ENCODE assay signal across 11 cellular contexts in genomic region chr19:15299568-15300409, GRCh38. TPM values are rescaled to one million over a fixed set of nuclear protein-coding genes. Genes with fewer than 3 reads are reported as not detected.
DNase-seq lines count a peak whose midpoint lies in the region; ATAC-seq and TF ChIP-seq lines count a peak whose summit lies in the region.
"Had no signal": no experiment of that assay in that cellular context is flagged by ENCODE, and none has a peak within 500 bp of the region (broad histone marks: within the 10 kb centered on the region; RNA-seq: fewer than 3 reads in every experiment).

No MANE protein-coding gene starts in this region.

- no peak for DNase-seq in activated naive CD4-positive, alpha-beta T cell treated with anti-CD3 and anti-CD28 coated beads, Interleukin-2, amount 50 U/mL, for 16 hours
- no peak for DNase-seq in activated T-helper 2 cell treated with anti-CD3 and anti-CD28 coated beads, Interferon-gamma antibody, Interleukin-2, Interleukin-4, amounts not matched to agents 10 μg/mL and 5 μg/mL and 100 μg/mL, durations not matched to agents 14 hours and 24 hours and 36 hours (ENCODE audit: low spot score)
- peak; percentile 89 for DNase-seq in hepatic stellate cell (ENCODE audit: low spot score)
- no peak for DNase-seq in upper lobe of left lung
- no peak for DNase-seq in NCI-H1694 (lab: John Stamatoyannopoulos, UW)
- DNase-seq in NCI-H1105 treated with DMSO at 0.1 percent for 48 hours (lab: John Stamatoyannopoulos, UW), result no peak
- DNase-seq in gastrocnemius medialis, result no peak
- DNase-seq: NCI-H2081 treated with DMSO at 0.1 percent for 48 hours; stimulated activated CD4-positive, alpha-beta T cell treated with anti-CD3 and anti-CD28 coated beads, Interleukin-2, amount 100 ng/mL, for 24 hours; T1000 had no signal

- H3K4me1 ChIP-seq in upper lobe of left lung (peaks cover 92 to 99% (median 98%) of the 10 kb centered on the region in 4 donors), gastrocnemius medialis (peaks cover 94 to 96% of the 10 kb centered on the region in 2 donors)

- H3K36me3 ChIP-seq in upper lobe of left lung, result peaks cover 0 to 4% (median 0%) of the 10 kb centered on the region in 4 donors
- H3K36me3 ChIP-seq in gastrocnemius medialis, result no peaks in the 10 kb centered on the region

- WGBS in upper lobe of left lung, 2 donors, result 75 to 80% methylated on average over 9 to 12 of the region's 12 CpGs

- ATAC-seq in upper lobe of left lung (ENCODE audit: low FRiP score in 2 of 2) (peak; percentile 29 to 60), gastrocnemius medialis (no peak)

- no peak for TF ChIP-seq CTCF in upper lobe of left lung (IDR thresholded peaks at IDR 0.05)
- no peak for TF ChIP-seq CTCF in gastrocnemius medialis (IDR thresholded peaks at IDR 0.05 in 4 of 5, conservative IDR thresholded peaks at IDR 0.05 in 1 of 5)

- H3K4me3 ChIP-seq in upper lobe of left lung, result no peak overlapping the region
- H3K4me3 ChIP-seq in gastrocnemius medialis, result no peak overlapping the region

- no peaks in the 10 kb centered on the region for H3K27me3 Mint-ChIP-seq in activated naive CD4-positive, alpha-beta T cell treated with anti-CD3 and anti-CD28 coated beads, Interleukin-2, amount 50 U/mL, for 24 hours
- H3K27me3 Mint-ChIP-seq in activated T-helper 2 cell treated with anti-CD3 and anti-CD28 coated beads, Interferon-gamma antibody, Interleukin-2, Interleukin-4, amounts not matched to agents 10 μg/mL and 5 μg/mL and 100 μg/mL, durations not matched to agents 14 hours and 24 hours and 36 hours (ENCODE audit: low read depth), result no peaks in the 10 kb centered on the region

- in situ Hi-C loops in gastrocnemius medialis (cut with MboI; ENCODE audit: low sequenced_read_pairs in 4 of 4), result no loop called here

- TF ChIP-seq POLR2A in upper lobe of left lung (IDR thresholded peaks at IDR 0.05), result no peak
- TF ChIP-seq POLR2A in gastrocnemius medialis (IDR thresholded peaks at IDR 0.05), result no peak

- H3K4me1 Mint-ChIP-seq in activated naive CD4-positive, alpha-beta T cell treated with anti-CD3 and anti-CD28 coated beads, Interleukin-2, amount 50 U/mL, for 24 hours, result peaks cover 92% of the 10 kb centered on the region
- peaks cover 75% of the 10 kb centered on the region for H3K4me1 Mint-ChIP-seq in activated T-helper 2 cell treated with anti-CD3 and anti-CD28 coated beads, Interferon-gamma antibody, Interleukin-2, Interleukin-4, amounts not matched to agents 10 μg/mL and 5 μg/mL and 100 μg/mL, durations not matched to agents 14 hours and 24 hours and 36 hours (ENCODE audit: low read depth)

- no peaks in the 10 kb centered on the region for H3K9me3 Mint-ChIP-seq in activated naive CD4-positive, alpha-beta T cell treated with anti-CD3 and anti-CD28 coated beads, Interleukin-2, amount 50 U/mL, for 24 hours
- no peaks in the 10 kb centered on the region for H3K9me3 Mint-ChIP-seq in activated T-helper 2 cell treated with anti-CD3 and anti-CD28 coated beads, Interferon-gamma antibody, Interleukin-2, Interleukin-4, amounts not matched to agents 10 μg/mL and 5 μg/mL and 100 μg/mL, durations not matched to agents 14 hours and 24 hours and 36 hours

- no peaks in the 10 kb centered on the region for H3K9me3 ChIP-seq in upper lobe of left lung
- H3K9me3 ChIP-seq in gastrocnemius medialis, result no peaks in the 10 kb centered on the region

- H3K36me3 Mint-ChIP-seq in activated naive CD4-positive, alpha-beta T cell treated with anti-CD3 and anti-CD28 coated beads, Interleukin-2, amount 50 U/mL, for 24 hours, result peaks cover 9% of the 10 kb centered on the region
- peaks cover 27% of the 10 kb centered on the region for H3K36me3 Mint-ChIP-seq in activated T-helper 2 cell treated with anti-CD3 and anti-CD28 coated beads, Interferon-gamma antibody, Interleukin-2, Interleukin-4, amounts not matched to agents 10 μg/mL and 5 μg/mL and 100 μg/mL, durations not matched to agents 14 hours and 24 hours and 36 hours (ENCODE audit: low read depth)

- H3K27ac Mint-ChIP-seq in activated naive CD4-positive, alpha-beta T cell treated with anti-CD3 and anti-CD28 coated beads, Interleukin-2, amount 50 U/mL, for 24 hours, result peak overlapping the region; percentile 79
- H3K27ac Mint-ChIP-seq in activated T-helper 2 cell treated with anti-CD3 and anti-CD28 coated beads, Interferon-gamma antibody, Interleukin-2, Interleukin-4, amounts not matched to agents 10 μg/mL and 5 μg/mL and 100 μg/mL, durations not matched to agents 14 hours and 24 hours and 36 hours, result peak overlapping the region; percentile 90

- intact Hi-C loops in activated T-helper 2 cell treated with anti-CD3 and anti-CD28 coated beads, Interferon-gamma antibody, Interleukin-2, Interleukin-4, amounts not matched to agents 10 μg/mL and 5 μg/mL and 100 μg/mL, durations not matched to agents 14 hours and 24 hours and 36 hours (cut with micrococcal nuclease), result no loop called here
- intact Hi-C loops in gastrocnemius medialis (cut with DNase I; ENCODE audit: low total_unique reads), result no loop called here

- peak overlapping the region; percentile 23 for H3K4me3 Mint-ChIP-seq in activated naive CD4-positive, alpha-beta T cell treated with anti-CD3 and anti-CD28 coated beads, Interleukin-2, amount 50 U/mL, for 24 hours
- peak overlapping the region; percentile 13 for H3K4me3 Mint-ChIP-seq in activated T-helper 2 cell treated with anti-CD3 and anti-CD28 coated beads, Interferon-gamma antibody, Interleukin-2, Interleukin-4, amounts not matched to agents 10 μg/mL and 5 μg/mL and 100 μg/mL, durations not matched to agents 14 hours and 24 hours and 36 hours (ENCODE audit: low read depth)

- no peaks in the 10 kb centered on the region for H3K27me3 ChIP-seq in upper lobe of left lung
- no peaks in the 10 kb centered on the region for H3K27me3 ChIP-seq in gastrocnemius medialis

- peak overlapping the region; percentile 13 to 73 (median 57) for H3K27ac ChIP-seq in upper lobe of left lung
- H3K27ac ChIP-seq in gastrocnemius medialis, result peak overlapping the region in 2 of 4 donors; percentile 24 to 66

- peak in 1 of 4 donors; percentile 12 for TF ChIP-seq EP300 in upper lobe of left lung (IDR thresholded peaks at IDR 0.05)

RNA-seq across cellular contexts. Expression of gene BRD4, which starts 32.5 kb away (rescaled TPM):
- 104 and 108 TPM in 2 replicates for total RNA-seq in activated T-helper 2 cell treated with anti-CD3 and anti-CD28 coated beads, Interferon-gamma antibody, Interleukin-2, Interleukin-4, amounts not matched to agents 10 μg/mL and 5 μg/mL and 100 μg/mL, durations not matched to agents 14 hours and 24 hours and 36 hours
- total RNA-seq in upper lobe of left lung (100 to 1,000 TPM in 1 of 6 donors, 10 to 100 TPM in 5; 41.9 to 117 (median 79.3) TPM), gastrocnemius medialis (10 to 100 TPM; 64.8 to 83.2 (median 73.9) TPM)

Comparison
In these comparisons a context has a peak if more than half of its experiments do, and no peak if none do; other contexts are left out.
1. ATAC-seq: peak in upper lobe of left lung (2 of 2); none in gastrocnemius medialis (0 of 2).